5 cellular contexts compared by ENCODE assay signal in genomic region chrX:150761819-150762216, GRCh38.
"Had no signal": no experiment of that assay in that cellular context is flagged by ENCODE, and none has a peak within 500 bp of the region (broad histone marks: within the 10 kb centered on the region; RNA-seq: fewer than 3 reads in every experiment).

No MANE protein-coding gene starts in this region.

- H3K27ac ChIP-seq: HL-60 had no signal

- H3K9me3 Mint-ChIP-seq: IgD-negative memory B cell had no signal

- H3K4me3 Mint-ChIP-seq: IgD-negative memory B cell had no signal

- DNase-seq: IMR-90 had no signal

- H3K27ac Mint-ChIP-seq: IgD-negative memory B cell had no signal

- ATAC-seq: HepG2, K562 had no signal

- H3K4me1 Mint-ChIP-seq: IgD-negative memory B cell had no signal

- H3K27me3 Mint-ChIP-seq: IgD-negative memory B cell had no signal

- H3K4me3 ChIP-seq: K562 had no signal
